In the genomic region with DNA sequence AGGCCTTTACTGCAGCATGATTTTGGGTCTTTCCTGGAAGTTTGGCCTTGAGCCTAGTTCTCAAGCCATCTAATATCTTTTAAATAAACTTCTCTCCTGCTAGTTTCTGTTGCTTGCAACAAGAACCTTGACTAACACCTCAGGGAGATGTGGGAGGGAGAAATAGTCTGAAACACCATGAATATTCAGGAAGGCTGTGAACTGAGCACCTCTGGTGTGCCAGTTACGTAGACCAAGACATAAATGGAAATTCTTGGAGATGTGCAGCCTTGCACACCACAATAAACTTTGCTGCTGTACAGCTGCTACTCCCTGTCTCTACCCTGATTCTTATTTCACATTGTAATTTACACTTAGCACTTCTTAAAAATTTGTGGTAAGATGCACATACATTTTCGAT, we compare ENCODE assay signal across 23 cellular contexts.
DNase-seq lines count a peak whose midpoint lies in the region; ATAC-seq and TF ChIP-seq lines count a peak whose summit lies in the region.
"Had no signal": no experiment of that assay in that cellular context is flagged by ENCODE, and none has a peak within 500 bp of the region (broad histone marks: within the 10 kb centered on the region; RNA-seq: fewer than 3 reads in every experiment).

No MANE protein-coding gene starts in this region.

- H3K9me3 Mint-ChIP-seq in neural crest cell (no peaks in the 10 kb centered on the region), type B pancreatic cell (no peaks in the 10 kb centered on the region)
- H3K9me3 Mint-ChIP-seq: CD14-positive monocyte; CD4-positive, CD25-positive, alpha-beta regulatory T cell; CD8-positive, alpha-beta memory T cell had no signal

- TF ChIP-seq CTCF in neural crest cell (conservative IDR thresholded peaks at IDR 0.05), result no peak
- TF ChIP-seq CTCF in type B pancreatic cell (conservative IDR thresholded peaks at IDR 0.05), result no peak

- H3K27me3 Mint-ChIP-seq in neural crest cell (ENCODE audit: low read depth) (no peaks in the 10 kb centered on the region), type B pancreatic cell (no peaks in the 10 kb centered on the region)

- H3K27ac Mint-ChIP-seq in neural crest cell (ENCODE audit: unreplicated experiment) (peak overlapping the region; percentile 9), type B pancreatic cell (peak overlapping the region; percentile 80)
- H3K27ac Mint-ChIP-seq: CD14-positive monocyte; CD4-positive, alpha-beta memory T cell; CD4-positive, CD25-positive, alpha-beta regulatory T cell; CD8-positive, alpha-beta memory T cell had no signal

- no peak overlapping the region for H3K4me3 Mint-ChIP-seq in neural crest cell
- H3K4me3 Mint-ChIP-seq in type B pancreatic cell, result no peak overlapping the region
- H3K4me3 Mint-ChIP-seq: CD14-positive monocyte; CD4-positive, alpha-beta memory T cell; CD4-positive, CD25-positive, alpha-beta regulatory T cell; CD8-positive, alpha-beta memory T cell had no signal

- H3K4me1 Mint-ChIP-seq in neural crest cell (peaks cover 40% of the 10 kb centered on the region), type B pancreatic cell (ENCODE audit: unreplicated experiment) (peaks cover 21% of the 10 kb centered on the region)

- DNase-seq in epithelial cell of prostate (ENCODE audit: low read depth, low spot score) (no peak), neural crest cell (ENCODE audit: low read depth, low spot score) (no peak), type B pancreatic cell (ENCODE audit: extremely low spot score, unreplicated experiment) (no peak)
- DNase-seq: 8988T; ACHN; BE2C; C1 segment of cervical spinal cord; CD4-positive, alpha-beta memory T cell; CD4-positive, CD25-positive, alpha-beta regulatory T cell; CD8-positive, alpha-beta memory T cell; COR-L47; DMS 273 treated with DMSO at 0.1 percent for 48 hours; DMS153; DMS53; DMS79; DND-41; EL; GDM1 had no signal

- no peaks in the 10 kb centered on the region for H3K36me3 Mint-ChIP-seq in neural crest cell (ENCODE audit: low read depth)
- H3K36me3 Mint-ChIP-seq in type B pancreatic cell, result no peaks in the 10 kb centered on the region
- H3K36me3 Mint-ChIP-seq: CD14-positive monocyte; CD4-positive, alpha-beta memory T cell; CD4-positive, CD25-positive, alpha-beta regulatory T cell; CD8-positive, alpha-beta memory T cell had no signal

- ATAC-seq in HG03095 (IDR thresholded peaks at IDR 0.05; ENCODE audit: unreplicated experiment) (no peak), HG02623 (IDR thresholded peaks at IDR 0.05; ENCODE audit: unreplicated experiment) (no peak)
- ATAC-seq: GM12878 had no signal

- H3K27ac ChIP-seq in epithelial cell of prostate, result peak overlapping the region; percentile 11
- H3K27ac ChIP-seq: BLaER1 had no signal
